Comparison of ENCODE assay signal across 1 cellular context in the genomic region with DNA sequence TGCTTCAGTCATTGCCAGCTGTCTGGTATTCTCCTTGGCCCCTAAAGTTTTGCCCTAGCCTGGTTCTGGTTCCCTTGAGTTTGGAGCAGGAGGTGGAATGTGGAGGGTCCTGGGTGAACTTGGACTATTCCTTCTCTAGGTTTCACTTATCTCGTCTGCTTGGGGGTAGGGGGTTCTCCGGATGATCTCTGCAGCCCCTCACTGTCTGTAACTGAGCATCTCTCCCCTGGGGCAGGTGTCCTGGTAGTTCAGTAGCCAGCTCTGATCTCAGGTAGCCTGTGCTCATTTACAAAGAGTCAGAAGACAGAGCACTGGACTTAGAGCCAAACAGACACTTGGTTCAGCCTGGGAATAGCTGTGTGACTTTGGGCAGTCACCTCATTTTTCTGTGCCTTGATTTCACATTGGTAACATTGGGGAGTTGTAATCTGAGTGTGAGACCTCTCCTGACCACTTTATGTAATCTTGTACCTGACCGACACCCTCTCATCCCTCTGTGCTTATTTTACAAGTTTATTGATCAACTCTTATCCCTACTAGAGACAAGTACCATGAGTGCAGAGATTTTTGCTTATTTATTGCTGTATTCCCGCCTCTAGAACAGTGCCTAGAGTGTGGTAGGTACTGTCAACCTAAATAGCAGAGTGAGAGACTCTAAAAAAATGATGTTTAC.
TF ChIP-seq lines count a peak whose summit lies in the region.

No MANE protein-coding gene starts in this region.

TF ChIP-seq in HEK293, 187 proteins besides CTCF, POLR2A, EP300 and RAD21 (continued from another document):
- TF ChIP-seq PRDM10 (tag by site-specific recombination; IDR thresholded peaks at IDR 0.05) (peak; percentile 88), GFI1B (tag by site-specific recombination; IDR thresholded peaks at IDR 0.05) (no peak), ZNF354C (tag by site-specific recombination; IDR thresholded peaks at IDR 0.05; ENCODE audit: borderline replicate concordance, low read depth) (no peak), ZNF664 (tag by site-specific recombination; IDR thresholded peaks at IDR 0.05) (peak; percentile 81), ZSCAN16 (tag by site-specific recombination; IDR thresholded peaks at IDR 0.05) (no peak), ZNF791 (tag by site-specific recombination; IDR thresholded peaks at IDR 0.05) (no peak), ZBTB26 (tag by site-specific recombination; optimal IDR thresholded peaks at IDR 0.05) (no peak), ZNF132 (tag by site-specific recombination; IDR thresholded peaks at IDR 0.05; ENCODE audit: borderline replicate concordance) (no peak), ZBTB48 (tag by site-specific recombination; IDR thresholded peaks at IDR 0.05) (0 out of 2 replicates have a peak, but pooled peaks have one; percentile 8), HOXD13 (CRISPR knock-in tag; IDR thresholded peaks at IDR 0.05; ENCODE audit: borderline replicate concordance) (no peak), ZNF571 (tag by site-specific recombination; IDR thresholded peaks at IDR 0.05) (no peak), ZNF768 (tag by site-specific recombination; IDR thresholded peaks at IDR 0.05) (peak; percentile 64; the same call in 1 of the 2 replicates), ZNF398 (tag by site-specific recombination; IDR thresholded peaks at IDR 0.05) (no peak), ZNF660 (tag by site-specific recombination; IDR thresholded peaks at IDR 0.05) (no peak), ZNF580 (tag by site-specific recombination; IDR thresholded peaks at IDR 0.05) (no peak)
